In the genomic region with DNA sequence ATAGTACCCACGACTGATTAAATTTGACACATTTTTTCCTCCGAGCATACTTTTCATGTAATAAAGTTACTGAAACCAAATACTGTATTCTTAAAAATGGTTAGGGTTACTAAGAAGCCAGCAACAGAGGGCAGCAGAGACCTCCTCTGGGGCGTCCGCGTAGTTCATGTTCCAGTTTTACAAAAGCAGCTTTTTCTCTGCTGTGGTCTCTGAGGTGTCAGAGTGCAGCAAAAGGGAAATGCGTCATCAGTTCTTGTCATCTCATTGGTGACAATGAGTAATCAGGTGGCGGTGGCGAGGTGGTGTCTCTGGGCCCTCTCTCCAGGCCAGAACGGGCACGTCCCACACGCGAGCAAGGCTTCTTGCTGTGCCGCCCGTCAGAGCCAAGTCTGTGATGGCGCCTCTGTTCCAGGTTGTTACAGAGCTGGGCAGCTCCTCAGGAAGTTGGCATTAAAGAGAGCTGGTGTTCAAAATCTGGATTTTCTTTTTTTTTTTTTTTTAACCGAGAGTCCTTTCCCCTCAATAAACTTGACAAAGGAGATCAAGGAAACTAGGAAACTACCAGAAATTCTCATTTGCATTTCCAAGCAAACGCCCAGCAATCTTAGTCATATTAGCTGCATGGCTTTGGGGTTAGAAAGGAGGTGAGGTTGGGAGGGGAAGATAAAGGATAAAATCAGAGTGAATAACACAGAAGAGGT, we compare ENCODE assay signal across 1 cellular context.
TF ChIP-seq lines count a peak whose summit lies in the region.

No MANE protein-coding gene starts in this region.

TF ChIP-seq in HEK293, 187 proteins besides CTCF, POLR2A, EP300 and RAD21 (continued from another document):
- TF ChIP-seq ZNF639 (tag by site-specific recombination; IDR thresholded peaks at IDR 0.05) (peak; percentile 54; the same call in 1 of the 2 replicates), ZNF488 (tag by site-specific recombination; IDR thresholded peaks at IDR 0.05) (no peak), ZNF398 (tag by site-specific recombination; IDR thresholded peaks at IDR 0.05) (no peak), ZBTB20 (tag by site-specific recombination; IDR thresholded peaks at IDR 0.05) (no peak), ZNF10 (tag by site-specific recombination; IDR thresholded peaks at IDR 0.05) (peak; percentile 99), ZNF211 (tag by site-specific recombination; IDR thresholded peaks at IDR 0.05; ENCODE audit: low read depth) (no peak), EGR2 (tag by site-specific recombination; IDR thresholded peaks at IDR 0.05; ENCODE audit: low read depth) (peak; percentile 33; the same call in 1 of the 2 replicates), ZNF600 (tag by site-specific recombination; IDR thresholded peaks at IDR 0.05) (peak; percentile 99), ATF2 (tag by site-specific recombination; IDR thresholded peaks at IDR 0.05; ENCODE audit: low read depth) (peak; percentile 56; the same call in 1 of the 2 replicates), OSR2 (tag by site-specific recombination; IDR thresholded peaks at IDR 0.05) (no peak; the same call in 1 of the 2 replicates), ZNF362 (tag by site-specific recombination; IDR thresholded peaks at IDR 0.05) (peak; percentile 7; the same call in 1 of the 2 replicates), ZBTB21 (tag by site-specific recombination; IDR thresholded peaks at IDR 0.05) (peak; percentile 97), BCL11A (tag by site-specific recombination; IDR thresholded peaks at IDR 0.05; ENCODE audit: low read depth) (0 out of 2 replicates have a peak, but pooled peaks have one; percentile 30), ZFP41 (tag by site-specific recombination; IDR thresholded peaks at IDR 0.05; ENCODE audit: borderline replicate concordance) (no peak), ZFP3 (tag by site-specific recombination; IDR thresholded peaks at IDR 0.05; ENCODE audit: low read depth) (no peak), SALL2 (tag by site-specific recombination; IDR thresholded peaks at IDR 0.05; ENCODE audit: borderline replicate concordance) (no peak), ZNF473 (tag by site-specific recombination; IDR thresholded peaks at IDR 0.05) (no peak)
- TF ChIP-seq, protein P1, sequence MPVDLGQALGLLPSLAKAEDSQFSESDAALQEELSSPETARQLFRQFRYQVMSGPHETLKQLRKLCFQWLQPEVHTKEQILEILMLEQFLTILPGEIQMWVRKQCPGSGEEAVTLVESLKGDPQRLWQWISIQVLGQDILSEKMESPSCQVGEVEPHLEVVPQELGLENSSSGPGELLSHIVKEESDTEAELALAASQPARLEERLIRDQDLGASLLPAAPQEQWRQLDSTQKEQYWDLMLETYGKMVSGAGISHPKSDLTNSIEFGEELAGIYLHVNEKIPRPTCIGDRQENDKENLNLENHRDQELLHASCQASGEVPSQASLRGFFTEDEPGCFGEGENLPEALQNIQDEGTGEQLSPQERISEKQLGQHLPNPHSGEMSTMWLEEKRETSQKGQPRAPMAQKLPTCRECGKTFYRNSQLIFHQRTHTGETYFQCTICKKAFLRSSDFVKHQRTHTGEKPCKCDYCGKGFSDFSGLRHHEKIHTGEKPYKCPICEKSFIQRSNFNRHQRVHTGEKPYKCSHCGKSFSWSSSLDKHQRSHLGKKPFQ (tag by site-specific recombination; IDR thresholded peaks at IDR 0.05), result no peak
- TF ChIP-seq, protein P2, sequence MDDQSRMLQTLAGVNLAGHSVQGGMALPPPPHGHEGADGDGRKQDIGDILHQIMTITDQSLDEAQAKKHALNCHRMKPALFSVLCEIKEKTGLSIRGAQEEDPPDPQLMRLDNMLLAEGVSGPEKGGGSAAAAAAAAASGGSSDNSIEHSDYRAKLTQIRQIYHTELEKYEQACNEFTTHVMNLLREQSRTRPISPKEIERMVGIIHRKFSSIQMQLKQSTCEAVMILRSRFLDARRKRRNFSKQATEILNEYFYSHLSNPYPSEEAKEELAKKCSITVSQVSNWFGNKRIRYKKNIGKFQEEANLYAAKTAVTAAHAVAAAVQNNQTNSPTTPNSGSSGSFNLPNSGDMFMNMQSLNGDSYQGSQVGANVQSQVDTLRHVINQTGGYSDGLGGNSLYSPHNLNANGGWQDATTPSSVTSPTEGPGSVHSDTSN (CRISPR knock-in tag; IDR thresholded peaks at IDR 0.05), result no peak
- TF ChIP-seq, protein P3, sequence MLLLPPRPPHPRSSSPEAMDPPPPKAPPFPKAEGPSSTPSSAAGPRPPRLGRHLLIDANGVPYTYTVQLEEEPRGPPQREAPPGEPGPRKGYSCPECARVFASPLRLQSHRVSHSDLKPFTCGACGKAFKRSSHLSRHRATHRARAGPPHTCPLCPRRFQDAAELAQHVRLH (tag by site-specific recombination; IDR thresholded peaks at IDR 0.05), result no peak
